In genomic region chr7:80129785-80130184, GRCh38 we compare ENCODE assay signal across 21 cellular contexts. TPM values are rescaled to one million over a fixed set of nuclear protein-coding genes. Genes with fewer than 3 reads are reported as not detected.
A peak's percentile ranks its signal among the peaks of the same experiment; 100 is the strongest.
DNase-seq lines count a peak whose midpoint lies in the region; ATAC-seq and TF ChIP-seq lines count a peak whose summit lies in the region.
"Had no signal": no experiment of that assay in that cellular context is flagged by ENCODE, and none has a peak within 500 bp of the region (broad histone marks: within the 10 kb centered on the region; RNA-seq: fewer than 3 reads in every experiment).

No MANE protein-coding gene starts in this region.

- H3K4me1 Mint-ChIP-seq in activated T-cell treated with anti-CD3 and anti-CD28 coated beads, Interleukin-2, amount 50 U/mL, for 72 hours (ENCODE audit: low read depth), result peaks cover 15% of the 10 kb centered on the region
- H3K4me1 Mint-ChIP-seq in glutamatergic neuron (ENCODE audit: low read depth, unreplicated experiment), result peaks cover 31% of the 10 kb centered on the region
- H3K4me1 Mint-ChIP-seq: B cell had no signal

- ATAC-seq in mucosa of descending colon (peak; percentile 22), HG03378 (IDR thresholded peaks at IDR 0.05; ENCODE audit: unreplicated experiment) (no peak)
- no peak for ATAC-seq in activated T-cell treated with anti-CD3 and anti-CD28 coated beads, Interleukin-2, amount 50 U/mL, for 72 hours (replicated peaks in 1 of 2)
- ATAC-seq: CD8-positive, alpha-beta T cell; GM23338 had no signal

- H3K27me3 ChIP-seq in dorsolateral prefrontal cortex, result no peaks in the 10 kb centered on the region
- H3K27me3 ChIP-seq: BLaER1 had no signal

- H3K4me1 ChIP-seq in mucosa of descending colon (ENCODE audit: low read depth), result peaks cover 3% of the 10 kb centered on the region
- H3K4me1 ChIP-seq: Caco-2 had no signal

- H3K4me3 ChIP-seq in dorsolateral prefrontal cortex (no peak overlapping the region), mucosa of descending colon (no peak overlapping the region)
- H3K4me3 ChIP-seq: BLaER1, GM23338, HAP-1 had no signal

- TF ChIP-seq CTCF in dorsolateral prefrontal cortex (IDR thresholded peaks at IDR 0.05 in 54 of 56, conservative IDR thresholded peaks at IDR 0.05 in 2 of 56; ENCODE audit: low read depth in 1 of 56, partially characterized antibody in 56 of 56) (no peak), mucosa of descending colon (IDR thresholded peaks at IDR 0.05) (no peak), glutamatergic neuron (IDR thresholded peaks at IDR 0.05; ENCODE audit: partially characterized antibody, unreplicated experiment) (no peak)

- H3K9me3 ChIP-seq in mucosa of descending colon, result no peaks in the 10 kb centered on the region
- H3K9me3 ChIP-seq: Caco-2, HAP-1 had no signal

- H3K27ac Mint-ChIP-seq in activated T-cell treated with anti-CD3 and anti-CD28 coated beads, Interleukin-2, amount 50 U/mL, for 72 hours, result no peak overlapping the region
- H3K27ac Mint-ChIP-seq in glutamatergic neuron (ENCODE audit: unreplicated experiment), result no peak overlapping the region
- H3K27ac Mint-ChIP-seq: B cell; CD4-positive, CD25-positive, alpha-beta regulatory T cell; CD8-positive, alpha-beta T cell; GM23338; HFFc6 had no signal

- no peaks in the 10 kb centered on the region for H3K36me3 Mint-ChIP-seq in activated T-cell treated with anti-CD3 and anti-CD28 coated beads, Interleukin-2, amount 50 U/mL, for 72 hours (ENCODE audit: insufficient read depth in 2 of 2)
- no peaks in the 10 kb centered on the region for H3K36me3 Mint-ChIP-seq in glutamatergic neuron (ENCODE audit: unreplicated experiment)
- H3K36me3 Mint-ChIP-seq: CD4-positive, CD25-positive, alpha-beta regulatory T cell; CD8-positive, alpha-beta T cell had no signal

- H3K4me3 Mint-ChIP-seq in activated T-cell treated with anti-CD3 and anti-CD28 coated beads, Interleukin-2, amount 50 U/mL, for 72 hours, result no peak overlapping the region
- no peak overlapping the region for H3K4me3 Mint-ChIP-seq in glutamatergic neuron (ENCODE audit: unreplicated experiment)
- H3K4me3 Mint-ChIP-seq: B cell; CD4-positive, CD25-positive, alpha-beta regulatory T cell; CD8-positive, alpha-beta T cell; GM23338; HFFc6 had no signal

- intact Hi-C loops in dorsolateral prefrontal cortex (cut with DNase I), result loop anchor here (5.0 kb wide), 2 partner anchors 158 to 263 kb away; no protein-coding TSS in a partner anchor
- intact Hi-C loops in mucosa of descending colon (cut with DNase I, micrococcal nuclease), result no loop called here

- H3K9me3 Mint-ChIP-seq in activated T-cell treated with anti-CD3 and anti-CD28 coated beads, Interleukin-2, amount 50 U/mL, for 72 hours, result no peaks in the 10 kb centered on the region
- peaks cover 2% of the 10 kb centered on the region for H3K9me3 Mint-ChIP-seq in glutamatergic neuron (ENCODE audit: unreplicated experiment)
- H3K9me3 Mint-ChIP-seq: CD8-positive, alpha-beta T cell; GM23338; HFFc6 had no signal

- DNase-seq in DMS53 (lab: John Stamatoyannopoulos, UW) (peak; percentile 18), DMS53 treated with DMSO at 0.1 percent for 48 hours (lab: John Stamatoyannopoulos, UW; ENCODE audit: unreplicated experiment) (no peak), dorsolateral prefrontal cortex (no peak), mucosa of descending colon (no peak), NCI-H1105 treated with DMSO at 0.1 percent for 48 hours (lab: John Stamatoyannopoulos, UW) (no peak), glutamatergic neuron (no peak)
- DNase-seq in activated T-cell treated with anti-CD3 and anti-CD28 coated beads, Interleukin-2, amount 50 U/mL, for 72 hours, result no peak
- DNase-seq: Caco-2; CD4-positive, CD25-positive, alpha-beta regulatory T cell; CD8-positive, alpha-beta T cell; DMS153; DMS79 treated with DMSO at 0.1 percent for 48 hours; GF-D8; HFFc6 had no signal

- H3K36me3 ChIP-seq in mucosa of descending colon (ENCODE audit: low read depth), result no peaks in the 10 kb centered on the region
- H3K36me3 ChIP-seq: BLaER1, HAP-1 had no signal

- H3K27me3 Mint-ChIP-seq in activated T-cell treated with anti-CD3 and anti-CD28 coated beads, Interleukin-2, amount 50 U/mL, for 72 hours (ENCODE audit: low read depth), result peaks cover 32% of the 10 kb centered on the region
- H3K27me3 Mint-ChIP-seq in glutamatergic neuron (ENCODE audit: unreplicated experiment), result peaks cover 5% of the 10 kb centered on the region

- H3K27ac ChIP-seq in dorsolateral prefrontal cortex, result peak overlapping the region in 33 of 59 donors; percentile 3 to 99 (median 88)
- H3K27ac ChIP-seq: 22Rv1, BLaER1, C4-2B had no signal

RNA-seq across cellular contexts. Expression of gene GNAI1, which starts 4.8 kb away (rescaled TPM):
- total RNA-seq in dorsolateral prefrontal cortex (100 to 1,000 TPM in 61 of 120 experiments, 10 to 100 TPM in 59; 23.9 to 223 (median 101) TPM), mucosa of descending colon (10 to 100 TPM; 18.1 to 59.3 (median 23.1) TPM), glutamatergic neuron (ENCODE audit: unreplicated experiment) (61.9 TPM)
- total RNA-seq in activated T-cell treated with anti-CD3 and anti-CD28 coated beads, Interleukin-2, amount 50 U/mL, for 72 hours, result 1 to 10 TPM; 4.0 to 4.4 TPM
- total RNA-seq: B cell had no signal

Comparison
In these comparisons a context has a peak if more than half of its experiments do, and no peak if none do; other contexts are left out.
1. intact Hi-C loops: an anchor here in dorsolateral prefrontal cortex (5.0 kb wide); none called in mucosa of descending colon.